Comparison of ENCODE assay signal across 10 cellular contexts in the genomic region with DNA sequence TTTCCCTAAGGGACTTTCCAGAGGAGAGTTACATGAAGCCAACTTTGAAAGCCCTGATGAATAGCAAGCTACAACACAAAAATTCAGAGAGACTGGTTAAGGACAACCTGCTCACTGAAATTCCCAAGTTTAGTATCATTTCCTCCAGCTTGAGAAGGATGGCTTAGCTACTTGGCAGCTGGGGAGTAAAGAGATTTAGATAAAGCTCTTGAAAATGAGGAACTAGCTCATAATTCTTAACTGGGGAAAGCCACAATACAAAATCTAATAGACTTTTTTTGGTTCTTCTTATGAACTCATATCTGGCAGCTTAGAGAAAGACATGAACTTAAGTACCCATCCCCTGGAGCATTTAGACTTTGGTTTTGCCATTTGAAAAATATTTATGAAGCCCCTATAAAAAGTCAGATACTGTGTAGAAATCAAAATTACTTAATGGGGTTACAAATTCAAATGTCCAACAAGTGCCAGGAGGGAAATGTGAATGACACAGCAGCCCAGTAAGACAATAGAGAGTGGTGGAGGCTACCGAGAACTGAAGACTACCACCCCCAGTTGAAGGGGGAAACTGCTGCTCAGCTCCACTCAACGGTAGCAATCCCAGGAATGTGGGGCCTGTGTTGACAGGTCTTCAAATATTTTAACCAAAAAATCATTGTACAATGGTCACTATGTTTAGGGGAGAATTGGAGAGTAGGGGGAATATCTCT.
DNase-seq lines count a peak whose midpoint lies in the region; ATAC-seq and TF ChIP-seq lines count a peak whose summit lies in the region.
"Had no signal": no experiment of that assay in that cellular context is flagged by ENCODE, and none has a peak within 500 bp of the region (broad histone marks: within the 10 kb centered on the region; RNA-seq: fewer than 3 reads in every experiment).

No MANE protein-coding gene starts in this region.

- CTCF ChIA-PET in GM10248 (lab: Yijun Ruan, JAX): interaction anchor here (1.1 to 15.2 kb wide), 6 partner anchors 9 to 289 kb away, joined by 3 to 184 read pairs (median 5); no protein-coding TSS in a partner anchor

- POLR2A ChIA-PET in GM10248 (lab: Yijun Ruan, JAX): no interaction called here

- peak; percentile 37 for DNase-seq in GM10248 (ENCODE audit: extremely low spot score)
- DNase-seq in amniotic stem cell (lab: John Stamatoyannopoulos, UW): peak; percentile 10
- no peak for DNase-seq in mucosa of gallbladder (ENCODE audit: low spot score)
- DNase-seq in NCI-H187 (lab: John Stamatoyannopoulos, UW): no peak
- no peak for DNase-seq in iPS-NIHi7 (ENCODE audit: extremely low spot score)
- no peak for DNase-seq in NCI-H82 treated with DMSO at 0.1 percent for 48 hours (lab: John Stamatoyannopoulos, UW; ENCODE audit: unreplicated experiment)
- DNase-seq: activated naive CD8-positive, alpha-beta T cell treated with anti-CD3 and anti-CD28 coated beads for 36 hours; Caco-2 had no signal

- ATAC-seq in GM21447 (IDR thresholded peaks at IDR 0.05; ENCODE audit: unreplicated experiment): peak; percentile 94
- peak; percentile 94 for ATAC-seq in HG03354 (IDR thresholded peaks at IDR 0.05; ENCODE audit: poor library complexity, severe bottlenecking, unreplicated experiment)

- TF ChIP-seq CTCF in GM10248 (IDR thresholded peaks at IDR 0.05; ENCODE audit: control extremely low read depth, extremely low read depth, low read depth, missing control alignments): no peak

Comparison
In these comparisons a context has a peak if more than half of its experiments do, and no peak if none do; other contexts are left out.
1. DNase-seq: peak in GM10248 (single experiment) and amniotic stem cell (single experiment); none in mucosa of gallbladder (single experiment), NCI-H187 (0 of 2), iPS-NIHi7 (single experiment) and NCI-H82 treated with DMSO at 0.1 percent for 48 hours (single experiment).